Comparison of ENCODE assay signal across 1 cellular context in the genomic region with DNA sequence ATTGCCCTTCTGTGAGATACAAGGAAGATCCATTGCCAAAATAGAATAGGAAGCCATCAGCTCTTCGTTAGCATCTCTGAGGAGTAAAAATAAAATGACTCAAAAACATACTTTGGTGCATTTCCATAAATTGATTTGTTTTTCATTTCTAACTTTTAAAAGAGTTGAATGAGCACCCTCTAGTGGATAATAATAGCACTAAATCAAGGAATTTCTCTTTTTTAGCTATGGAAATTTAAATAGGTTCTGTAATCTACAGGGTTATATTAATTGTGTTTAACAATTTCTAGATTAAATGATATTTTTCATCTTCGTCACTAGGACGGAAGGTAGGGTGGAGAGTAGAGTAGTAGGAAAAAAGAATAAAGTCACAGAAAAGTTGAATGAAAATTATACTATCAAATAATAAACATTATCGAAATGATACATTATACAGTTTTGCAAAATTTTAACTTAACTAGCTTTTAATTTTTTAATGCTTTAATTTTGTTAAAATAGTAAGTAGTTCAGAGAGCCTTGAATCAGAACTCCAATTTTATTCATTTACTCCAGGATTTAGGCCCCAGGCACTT.
A peak's percentile ranks its signal among the peaks of the same experiment; 100 is the strongest.
TF ChIP-seq lines count a peak whose summit lies in the region.

No MANE protein-coding gene starts in this region.

TF ChIP-seq in IMR-90, 13 proteins besides CTCF, POLR2A, EP300 and RAD21:
- TF ChIP-seq CEBPB (IDR thresholded peaks at IDR 0.05; ENCODE audit: low read depth, low read length) (no peak), SMC3 (IDR thresholded peaks at IDR 0.05; ENCODE audit: low read depth, low read length) (peak; percentile 39; the same call in 1 of the 2 replicates), MXI1 (IDR thresholded peaks at IDR 0.05; ENCODE audit: borderline replicate concordance, low read depth, low read length) (no peak)
TF ChIP-seq in IMR-90: peak in this region for 1.
